1 cellular context compared by ENCODE assay signal in the genomic region with DNA sequence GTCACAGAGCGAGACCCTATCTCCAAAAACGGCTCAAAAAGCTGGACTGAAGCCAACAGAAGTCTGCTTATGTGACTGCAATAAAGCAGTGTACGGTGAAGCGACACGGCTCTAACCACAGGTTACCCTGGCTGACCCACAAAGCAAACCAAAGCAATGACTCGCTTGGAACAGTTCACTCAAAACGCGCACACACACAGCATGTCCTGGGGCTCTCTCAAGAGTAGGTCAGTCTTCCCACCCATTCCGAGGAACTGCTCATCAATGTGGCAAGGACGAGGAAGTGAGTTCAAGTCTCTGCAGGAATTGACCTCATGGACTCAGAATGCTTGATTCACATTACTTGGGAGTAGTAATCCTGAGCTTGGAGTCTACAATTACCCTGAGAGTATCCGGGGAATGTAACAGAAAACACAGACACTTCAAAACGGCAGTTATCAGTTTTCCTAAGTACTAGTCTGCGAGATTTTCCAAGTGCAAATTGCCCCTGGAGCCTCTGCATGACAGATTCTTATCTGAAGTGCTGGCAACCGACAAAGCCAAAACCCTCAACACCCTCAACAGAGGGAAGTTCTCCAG.
TF ChIP-seq lines count a peak whose summit lies in the region.

No MANE protein-coding gene starts in this region.

TF ChIP-seq in WTC11, 78 proteins besides CTCF, POLR2A, EP300 and RAD21 (continued from another document):
- TF ChIP-seq, protein P1, sequence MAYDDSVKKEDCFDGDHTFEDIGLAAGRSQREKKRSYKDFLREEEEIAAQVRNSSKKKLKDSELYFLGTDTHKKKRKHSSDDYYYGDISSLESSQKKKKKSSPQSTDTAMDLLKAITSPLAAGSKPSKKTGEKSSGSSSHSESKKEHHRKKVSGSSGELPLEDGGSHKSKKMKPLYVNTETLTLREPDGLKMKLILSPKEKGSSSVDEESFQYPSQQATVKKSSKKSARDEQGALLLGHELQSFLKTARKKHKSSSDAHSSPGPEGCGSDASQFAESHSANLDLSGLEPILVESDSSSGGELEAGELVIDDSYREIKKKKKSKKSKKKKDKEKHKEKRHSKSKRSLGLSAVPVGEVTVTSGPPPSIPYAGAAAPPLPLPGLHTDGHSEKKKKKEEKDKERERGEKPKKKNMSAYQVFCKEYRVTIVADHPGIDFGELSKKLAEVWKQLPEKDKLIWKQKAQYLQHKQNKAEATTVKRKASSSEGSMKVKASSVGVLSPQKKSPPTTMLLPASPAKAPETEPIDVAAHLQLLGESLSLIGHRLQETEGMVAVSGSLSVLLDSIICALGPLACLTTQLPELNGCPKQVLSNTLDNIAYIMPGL (CRISPR knock-in tag; IDR thresholded peaks at IDR 0.05): no peak
- no peak for TF ChIP-seq FOXP4 (CRISPR knock-in tag; IDR thresholded peaks at IDR 0.05)
- TF ChIP-seq TEAD4 (CRISPR knock-in tag; IDR thresholded peaks at IDR 0.05): no peak
- no peak for TF ChIP-seq MLX (CRISPR knock-in tag; IDR thresholded peaks at IDR 0.05)
- TF ChIP-seq, protein P2, sequence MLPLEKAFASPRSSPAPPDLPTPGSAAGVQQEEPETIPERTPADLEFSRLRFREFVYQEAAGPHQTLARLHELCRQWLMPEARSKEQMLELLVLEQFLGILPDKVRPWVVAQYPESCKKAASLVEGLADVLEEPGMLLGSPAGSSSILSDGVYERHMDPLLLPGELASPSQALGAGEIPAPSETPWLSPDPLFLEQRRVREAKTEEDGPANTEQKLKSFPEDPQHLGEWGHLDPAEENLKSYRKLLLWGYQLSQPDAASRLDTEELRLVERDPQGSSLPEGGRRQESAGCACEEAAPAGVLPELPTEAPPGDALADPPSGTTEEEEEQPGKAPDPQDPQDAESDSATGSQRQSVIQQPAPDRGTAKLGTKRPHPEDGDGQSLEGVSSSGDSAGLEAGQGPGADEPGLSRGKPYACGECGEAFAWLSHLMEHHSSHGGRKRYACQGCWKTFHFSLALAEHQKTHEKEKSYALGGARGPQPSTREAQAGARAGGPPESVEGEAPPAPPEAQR (CRISPR knock-in tag; IDR thresholded peaks at IDR 0.05): no peak
- TF ChIP-seq ZNF138 (CRISPR knock-in tag; conservative IDR thresholded peaks at IDR 0.05): no peak
- TF ChIP-seq ZNF423 (CRISPR knock-in tag; IDR thresholded peaks at IDR 0.05): no peak
- no peak for TF ChIP-seq ATF1 (CRISPR knock-in tag; IDR thresholded peaks at IDR 0.05)
- no peak for TF ChIP-seq TP53 (CRISPR knock-in tag; IDR thresholded peaks at IDR 0.05)
- no peak for TF ChIP-seq RORB (CRISPR knock-in tag; IDR thresholded peaks at IDR 0.05)
- TF ChIP-seq OVOL2 (CRISPR knock-in tag; IDR thresholded peaks at IDR 0.05; ENCODE audit: borderline replicate concordance): no peak
